Comparison of ENCODE assay signal across 14 cellular contexts in genomic region chr4:89284828-89285227, GRCh38. TPM values are rescaled to one million over a fixed set of nuclear protein-coding genes. Genes with fewer than 3 reads are reported as not detected.
DNase-seq lines count a peak whose midpoint lies in the region; ATAC-seq and TF ChIP-seq lines count a peak whose summit lies in the region.
"Had no signal": no experiment of that assay in that cellular context is flagged by ENCODE, and none has a peak within 500 bp of the region (broad histone marks: within the 10 kb centered on the region; RNA-seq: fewer than 3 reads in every experiment).

No MANE protein-coding gene starts in this region.

- DNase-seq in stimulated activated CD4-positive, alpha-beta T cell treated with anti-CD3 and anti-CD28 coated beads, Interleukin-15, amount 100 ng/mL, for 24 hours, result peak; percentile 48
- DNase-seq in stimulated activated CD4-positive, alpha-beta T cell treated with anti-CD3 and anti-CD28 coated beads, Interleukin-4, amount 100 ng/mL, for 1 hour, result no peak
- no peak for DNase-seq in T-helper 2 cell treated with Interferon-gamma antibody and Interleukin-4, amounts not matched to agents 5 μg/mL and 100 μg/mL, for 36 hours (ENCODE audit: low spot score)
- no peak for DNase-seq in transverse colon
- DNase-seq in NCI-H2081 (lab: John Stamatoyannopoulos, UW), result no peak
- DNase-seq in NCI-H1417 treated with DMSO at 0.1 percent for 48 hours (lab: John Stamatoyannopoulos, UW), result no peak
- no peak for DNase-seq in NCI-H1417 (lab: John Stamatoyannopoulos, UW)
- DNase-seq: activated gamma-delta T cell; endodermal cell; NCI-H446 treated with DMSO at 0.1 percent for 48 hours; stimulated activated CD4-positive, alpha-beta T cell treated with anti-CD3 and anti-CD28 coated beads, Interleukin-4, amount 100 ng/mL, for 24 hours had no signal

- in situ Hi-C loops in transverse colon (cut with MboI; ENCODE audit: low pct_ligation_motif_present in 1 of 4, low pct_unique_long_range_greater_than_20kb in 1 of 4, low sequenced_read_pairs in 3 of 4), result no loop called here

- no peaks in the 10 kb centered on the region for H3K9me3 Mint-ChIP-seq in T-helper 2 cell treated with Interferon-gamma antibody and Interleukin-4, amounts not matched to agents 5 μg/mL and 100 μg/mL, for 36 hours
- H3K9me3 Mint-ChIP-seq: endodermal cell had no signal

- peak overlapping the region; percentile 66 for H3K4me3 Mint-ChIP-seq in T-helper 2 cell treated with Interferon-gamma antibody and Interleukin-4, amounts not matched to agents 5 μg/mL and 100 μg/mL, for 36 hours
- H3K4me3 Mint-ChIP-seq: endodermal cell had no signal

- no peak overlapping the region for H3K27ac ChIP-seq in gastroesophageal sphincter
- H3K27ac ChIP-seq in transverse colon, result peak overlapping the region; percentile 25 to 77 (median 72)
- H3K27ac ChIP-seq: neutrophil, SK-N-MC had no signal

- H3K36me3 Mint-ChIP-seq in T-helper 2 cell treated with Interferon-gamma antibody and Interleukin-4, amounts not matched to agents 5 μg/mL and 100 μg/mL, for 36 hours (ENCODE audit: low read depth), result peaks cover 46% of the 10 kb centered on the region

- TF ChIP-seq EP300 in gastroesophageal sphincter (IDR thresholded peaks at IDR 0.05), result no peak
- no peak for TF ChIP-seq EP300 in transverse colon (IDR thresholded peaks at IDR 0.05; ENCODE audit: low read depth)

- H3K4me3 ChIP-seq in gastroesophageal sphincter (no peak overlapping the region), transverse colon (no peak overlapping the region)
- H3K4me3 ChIP-seq: SK-N-MC had no signal

- H3K27ac Mint-ChIP-seq in T-helper 2 cell treated with Interferon-gamma antibody and Interleukin-4, amounts not matched to agents 5 μg/mL and 100 μg/mL, for 36 hours, result peak overlapping the region; percentile 85
- H3K27ac Mint-ChIP-seq: endodermal cell had no signal

- no peaks in the 10 kb centered on the region for H3K36me3 ChIP-seq in gastroesophageal sphincter
- no peaks in the 10 kb centered on the region for H3K36me3 ChIP-seq in transverse colon
- H3K36me3 ChIP-seq: neutrophil had no signal

- H3K27me3 ChIP-seq in gastroesophageal sphincter (no peaks in the 10 kb centered on the region), transverse colon (no peaks in the 10 kb centered on the region)
- H3K27me3 ChIP-seq: neutrophil had no signal

- no CpG with 5 or more reads among the region's 3 CpGs for WGBS in gastroesophageal sphincter (ENCODE audit: low coverage in 1 of 2), 2 donors
- WGBS in transverse colon (ENCODE audit: low coverage in 1 of 2), 2 donors, result 85% methylated on average over 3 of the region's 3 CpGs; no CpG with 5 or more reads in 1 of the 2 donors

- peaks cover 60% of the 10 kb centered on the region for H3K4me1 Mint-ChIP-seq in T-helper 2 cell treated with Interferon-gamma antibody and Interleukin-4, amounts not matched to agents 5 μg/mL and 100 μg/mL, for 36 hours (ENCODE audit: low read depth)

- ATAC-seq in gastroesophageal sphincter, result peak; percentile 66

- H3K27me3 Mint-ChIP-seq in T-helper 2 cell treated with Interferon-gamma antibody and Interleukin-4, amounts not matched to agents 5 μg/mL and 100 μg/mL, for 36 hours (ENCODE audit: low read depth), result no peaks in the 10 kb centered on the region

- TF ChIP-seq CTCF in gastroesophageal sphincter (IDR thresholded peaks at IDR 0.05) (no peak), transverse colon (IDR thresholded peaks at IDR 0.05) (no peak)

- TF ChIP-seq POLR2A in gastroesophageal sphincter (IDR thresholded peaks at IDR 0.05) (no peak), transverse colon (IDR thresholded peaks at IDR 0.05) (no peak)

- intact Hi-C loops in transverse colon (cut with DNase I; ENCODE audit: low total_unique reads), result no loop called here

- H3K4me1 ChIP-seq in gastroesophageal sphincter (no peaks in the 10 kb centered on the region), transverse colon (peaks cover 12 to 39% (median 13%) of the 10 kb centered on the region in 4 donors)

- no peaks in the 10 kb centered on the region for H3K9me3 ChIP-seq in gastroesophageal sphincter
- no peaks in the 10 kb centered on the region for H3K9me3 ChIP-seq in transverse colon
- H3K9me3 ChIP-seq: neutrophil had no signal

RNA-seq across cellular contexts. Expression of gene GPRIN3, which starts 22.8 kb away (rescaled TPM):
- total RNA-seq in gastroesophageal sphincter, result 1 to 10 TPM; 2.4 to 4.3 (median 2.7) TPM
- total RNA-seq in transverse colon, result 10 to 100 TPM; 10.1 to 21.4 (median 12.8) TPM

Comparison
In these comparisons a context has a peak if more than half of its experiments do, and no peak if none do; other contexts are left out.
1. H3K27ac ChIP-seq: peak in transverse colon (4 of 4); none in gastroesophageal sphincter (0 of 4).